ENCODE assay signal across 1 cellular context in the genomic region with DNA sequence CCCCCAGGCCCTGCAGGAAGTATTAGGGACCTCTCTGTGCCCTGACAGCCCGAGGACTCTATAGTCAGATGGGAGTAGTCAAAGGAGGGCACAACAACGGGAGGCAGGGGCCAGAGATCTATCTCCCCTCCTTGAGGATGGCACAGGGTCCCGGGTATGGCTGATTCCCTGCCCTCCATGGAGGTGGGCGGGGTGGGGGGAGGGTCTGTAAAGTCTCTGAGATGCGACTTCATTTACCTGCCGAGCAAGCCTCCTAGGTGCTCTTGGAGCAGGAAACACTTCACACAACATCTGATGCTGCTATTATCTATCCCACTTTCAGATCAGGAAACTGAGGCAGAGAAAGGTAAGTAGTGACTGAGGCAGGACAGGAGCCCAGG.
TF ChIP-seq lines count a peak whose summit lies in the region.

No MANE protein-coding gene starts in this region.

TF ChIP-seq in endothelial cell of umbilical vein, 7 proteins besides CTCF, POLR2A, EP300 and RAD21:
- TF ChIP-seq POLR2AphosphoS5 (IDR thresholded peaks at IDR 0.05; ENCODE audit: insufficient read depth, low read depth, low read length) (no peak), JUN (IDR thresholded peaks at IDR 0.05; ENCODE audit: borderline replicate concordance, insufficient read depth, insufficient read length, low read depth) (no peak), GATA2 (IDR thresholded peaks at IDR 0.05; ENCODE audit: insufficient read depth, insufficient read length, low read depth, low read length) (no peak)
- TF ChIP-seq, protein P1, sequence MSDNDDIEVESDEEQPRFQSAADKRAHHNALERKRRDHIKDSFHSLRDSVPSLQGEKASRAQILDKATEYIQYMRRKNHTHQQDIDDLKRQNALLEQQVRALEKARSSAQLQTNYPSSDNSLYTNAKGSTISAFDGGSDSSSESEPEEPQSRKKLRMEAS (IDR thresholded peaks at IDR 0.05; ENCODE audit: insufficient read depth, insufficient read length): no peak
